25 cellular contexts compared by ENCODE assay signal in the genomic region with DNA sequence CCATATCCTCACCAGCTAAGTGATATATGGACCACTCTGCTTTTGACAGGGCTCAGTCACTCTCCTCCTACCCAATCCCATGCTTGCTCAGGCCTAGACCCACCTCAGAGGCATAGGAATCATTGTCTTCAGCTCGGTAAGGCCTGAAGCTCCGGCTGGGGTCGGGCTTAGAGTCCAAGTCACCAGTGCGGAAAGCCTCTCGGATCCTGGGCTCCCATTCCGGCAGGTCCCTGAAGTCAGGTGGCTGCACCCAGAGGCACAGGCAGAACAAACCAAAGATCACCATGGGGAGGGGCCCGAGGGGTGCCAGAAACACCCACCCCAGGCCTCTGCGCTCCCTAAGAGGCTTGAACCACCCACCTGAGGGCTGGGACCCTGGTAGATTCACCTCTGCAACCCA. TPM values are rescaled to one million over a fixed set of nuclear protein-coding genes. Genes with fewer than 3 reads are reported as not detected.
DNase-seq lines count a peak whose midpoint lies in the region; TF ChIP-seq lines count a peak whose summit lies in the region.
"Had no signal": no experiment of that assay in that cellular context is flagged by ENCODE, and none has a peak within 500 bp of the region (broad histone marks: within the 10 kb centered on the region; RNA-seq: fewer than 3 reads in every experiment).

No MANE protein-coding gene starts in this region.

- H3K36me3 Mint-ChIP-seq in nephron (ENCODE audit: low read depth), result peaks cover 69% of the 10 kb centered on the region
- H3K36me3 Mint-ChIP-seq: CD4-positive, CD25-positive, alpha-beta regulatory T cell had no signal

- peak overlapping the region; percentile 48 for H3K27ac ChIP-seq in cardiac muscle cell
- H3K27ac ChIP-seq in right atrium auricular region, result no peak overlapping the region
- H3K27ac ChIP-seq in colonic mucosa, result no peak overlapping the region
- peak overlapping the region; percentile 10 to 53 (median 36) for H3K27ac ChIP-seq in transverse colon
- no peak overlapping the region for H3K27ac ChIP-seq in tibial nerve
- H3K27ac ChIP-seq: GM23248 had no signal

- H3K27me3 ChIP-seq in cardiac muscle cell (no peaks in the 10 kb centered on the region), right atrium auricular region (no peaks in the 10 kb centered on the region), colonic mucosa (no peaks in the 10 kb centered on the region), transverse colon (no peaks in the 10 kb centered on the region), tibial nerve (no peaks in the 10 kb centered on the region)

- 87% methylated on average over 8 of the region's 8 CpGs; no CpG with 5 or more reads in 1 of the 2 donors for WGBS in transverse colon (ENCODE audit: low coverage in 1 of 2), 2 donors
- WGBS in tibial nerve, 2 donors, result 92 to 100% methylated on average over 6 to 8 of the region's 8 CpGs

- TF ChIP-seq CTCF in cardiac muscle cell (IDR thresholded peaks at IDR 0.05; ENCODE audit: low read depth, low read length) (no peak), right atrium auricular region (IDR thresholded peaks at IDR 0.05) (no peak), colonic mucosa (IDR thresholded peaks at IDR 0.05) (no peak), nephron (IDR thresholded peaks at IDR 0.05; ENCODE audit: unreplicated experiment in 3 of 3) (no peak), transverse colon (IDR thresholded peaks at IDR 0.05) (no peak), tibial nerve (IDR thresholded peaks at IDR 0.05) (no peak)

- TF ChIP-seq POLR2A in transverse colon (IDR thresholded peaks at IDR 0.05) (no peak), tibial nerve (IDR thresholded peaks at IDR 0.05) (no peak)

- DNase-seq in cardiac muscle cell (ENCODE audit: low read depth in 1 of 2, low spot score in 1 of 2) (no peak), right atrium auricular region (ENCODE audit: low spot score) (no peak), colonic mucosa (no peak), transverse colon (no peak), 8988T (no peak), tibial nerve (ENCODE audit: low spot score in 2 of 2) (no peak), GM03348 (ENCODE audit: low spot score) (no peak)
- DNase-seq: CD4-positive, CD25-positive, alpha-beta regulatory T cell; DMS79 treated with DMSO at 0.1 percent for 48 hours; GM23248; H9; HFFc6; MM.1S; NCI-H1092; NCI-H1436; NCI-H1930; NCI-H2227 treated with DMSO at 0.1 percent for 48 hours; NCI-H510A; NCI-H774; NK-92 treated with Interleukin-12 subunit alpha and Interleukin-12 subunit beta, amount 100 ng/mL, for 24 hours; SIG-M5; SK-N-SH had no signal

- TF ChIP-seq EP300 in transverse colon (IDR thresholded peaks at IDR 0.05; ENCODE audit: low read depth), result no peak
- TF ChIP-seq EP300 in tibial nerve (IDR thresholded peaks at IDR 0.05), result no peak

- peak overlapping the region; percentile 17 to 82 (median 78) for H3K27ac Mint-ChIP-seq in nephron
- H3K27ac Mint-ChIP-seq: B cell; CD4-positive, CD25-positive, alpha-beta regulatory T cell; H9; HFFc6 had no signal

- no peaks in the 10 kb centered on the region for H3K27me3 Mint-ChIP-seq in nephron (ENCODE audit: low read depth)
- H3K27me3 Mint-ChIP-seq: B cell had no signal

- H3K4me1 Mint-ChIP-seq in nephron, result peaks cover 4% of the 10 kb centered on the region

- peaks cover 40% of the 10 kb centered on the region for H3K36me3 ChIP-seq in cardiac muscle cell
- peaks cover 72% of the 10 kb centered on the region for H3K36me3 ChIP-seq in right atrium auricular region
- H3K36me3 ChIP-seq in colonic mucosa, result no peaks in the 10 kb centered on the region
- H3K36me3 ChIP-seq in transverse colon, result peaks cover 0 to 4% (median 1%) of the 10 kb centered on the region in 4 donors
- H3K36me3 ChIP-seq in tibial nerve, result peaks cover 0 to 88% (median 4%) of the 10 kb centered on the region in 3 donors

- intact Hi-C loops in colonic mucosa (cut with DNase I) (no loop called here), transverse colon (cut with DNase I; ENCODE audit: low total_unique reads) (no loop called here)

- H3K4me1 ChIP-seq in cardiac muscle cell (ENCODE audit: low read depth), result no peaks in the 10 kb centered on the region
- H3K4me1 ChIP-seq in right atrium auricular region, result peaks cover 0 to 8% of the 10 kb centered on the region in 2 donors
- no peaks in the 10 kb centered on the region for H3K4me1 ChIP-seq in colonic mucosa
- peaks cover 4 to 20% (median 16%) of the 10 kb centered on the region in 4 donors for H3K4me1 ChIP-seq in transverse colon
- peaks cover 0 to 5% (median 0%) of the 10 kb centered on the region in 4 donors for H3K4me1 ChIP-seq in tibial nerve

- H3K9me3 Mint-ChIP-seq in nephron, result no peaks in the 10 kb centered on the region
- H3K9me3 Mint-ChIP-seq: CD4-positive, CD25-positive, alpha-beta regulatory T cell; H9; HFFc6 had no signal

- in situ Hi-C loops in transverse colon (cut with MboI; ENCODE audit: low pct_ligation_motif_present in 1 of 4, low pct_unique_long_range_greater_than_20kb in 1 of 4, low sequenced_read_pairs in 3 of 4), result no loop called here

- no peak overlapping the region for H3K4me3 Mint-ChIP-seq in nephron
- H3K4me3 Mint-ChIP-seq: B cell; CD4-positive, CD25-positive, alpha-beta regulatory T cell; H9; HFFc6 had no signal

- H3K9me3 ChIP-seq in cardiac muscle cell (ENCODE audit: low read depth), result no peaks in the 10 kb centered on the region
- no peaks in the 10 kb centered on the region for H3K9me3 ChIP-seq in right atrium auricular region
- H3K9me3 ChIP-seq in colonic mucosa, result no peaks in the 10 kb centered on the region
- H3K9me3 ChIP-seq in transverse colon, result no peaks in the 10 kb centered on the region
- H3K9me3 ChIP-seq in tibial nerve, result no peaks in the 10 kb centered on the region
- H3K9me3 ChIP-seq: SK-N-SH had no signal

- peak overlapping the region; percentile 24 to 26 for H3K9ac ChIP-seq in colonic mucosa (ENCODE audit: low read depth in 2 of 2, low read length in 2 of 2)
- H3K9ac ChIP-seq: GM23248, SK-N-SH had no signal

- H3K4me3 ChIP-seq in cardiac muscle cell, result no peak overlapping the region
- no peak overlapping the region for H3K4me3 ChIP-seq in right atrium auricular region
- no peak overlapping the region for H3K4me3 ChIP-seq in colonic mucosa
- no peak overlapping the region for H3K4me3 ChIP-seq in transverse colon
- H3K4me3 ChIP-seq in tibial nerve, result no peak overlapping the region
- H3K4me3 ChIP-seq: GM23248, K562 had no signal

RNA-seq across cellular contexts. Expression of a gene that starts 39.0 kb away (rescaled TPM):
- total RNA-seq in cardiac muscle cell, result 10.2 and 13.7 TPM in 2 replicates
- polyA plus RNA-seq in cardiac muscle cell, result 12.4 and 18.6 TPM in 2 replicates
- total RNA-seq in right atrium auricular region, result 1 to 10 TPM; 3.1 to 6.3 TPM
- total RNA-seq in colonic mucosa, result 10 to 100 TPM; 10.9 to 24.2 TPM
- 1 to 10 TPM in 3 of 4 donors, under 1 TPM in 1; 0.40 to 9.8 (median 5.1) TPM for total RNA-seq in transverse colon
- 10 to 100 TPM in 2 of 4 donors, 1 to 10 TPM in 2; 5.4 to 14.9 (median 8.6) TPM for total RNA-seq in tibial nerve

Comparison
In these comparisons a context has a peak if more than half of its experiments do, and no peak if none do; other contexts are left out.
1. H3K27ac ChIP-seq: peak in cardiac muscle cell (single experiment) and transverse colon (4 of 4); none in right atrium auricular region (0 of 2), colonic mucosa (single experiment) and tibial nerve (0 of 4).